Comparison of ENCODE assay signal across 34 cellular contexts in genomic region chr4:55247521-55247920, GRCh38.
"Had no signal": no experiment of that assay in that cellular context is flagged by ENCODE, and none has a peak within 500 bp of the region (broad histone marks: within the 10 kb centered on the region; RNA-seq: fewer than 3 reads in every experiment).

No MANE protein-coding gene starts in this region.

- H3K9me3 Mint-ChIP-seq: activated CD4-positive, alpha-beta T cell treated with anti-CD3 and anti-CD28 coated beads, Interleukin-2, amount 10 ng/mL, durations not matched to agents 24 days and 14 days; activated CD8-positive, alpha-beta T cell treated with anti-CD3 and anti-CD28 coated beads for 36 hours; activated naive CD4-positive, alpha-beta T cell treated with anti-CD3 and anti-CD28 coated beads for 36 hours; activated naive CD8-positive, alpha-beta T cell treated with anti-CD3 and anti-CD28 coated beads, Interleukin-2, amount 50 U/mL, for 24 hours; activated T-cell treated with anti-CD3 and anti-CD28 coated beads, Interleukin-2, amount 50 U/mL, for 72 hours; activated T-helper 2 cell treated with anti-CD3 and anti-CD28 coated beads, Interferon-gamma antibody, Interleukin-2, Interleukin-4, amounts not matched to agents 10 μg/mL and 5 μg/mL and 100 μg/mL, durations not matched to agents 14 hours and 24 hours and 36 hours; brain; T-helper 1 cell treated with Interleukin-12 subunit alpha and Interleukin-12 subunit beta and Interleukin-4 antibody, amounts not matched to agents 30 μg/mL and 1 μg/mL, for 36 hours; T-helper 2 cell treated with Interferon-gamma antibody and Interleukin-4, amounts not matched to agents 5 μg/mL and 100 μg/mL, for 36 hours had no signal

- H3K4me3 Mint-ChIP-seq: activated CD4-positive, alpha-beta T cell treated with anti-CD3 and anti-CD28 coated beads, Interleukin-2, amount 10 ng/mL, durations not matched to agents 24 days and 14 days; activated CD8-positive, alpha-beta T cell treated with anti-CD3 and anti-CD28 coated beads for 36 hours; activated naive CD4-positive, alpha-beta T cell treated with anti-CD3 and anti-CD28 coated beads for 36 hours; activated naive CD8-positive, alpha-beta T cell; activated naive CD8-positive, alpha-beta T cell treated with anti-CD3 and anti-CD28 coated beads, Interleukin-2, amount 50 U/mL, for 24 hours; activated T-cell treated with anti-CD3 and anti-CD28 coated beads, Interleukin-2, amount 50 U/mL, for 72 hours; brain; T-helper 1 cell treated with Interleukin-12 subunit alpha and Interleukin-12 subunit beta and Interleukin-4 antibody, amounts not matched to agents 30 μg/mL and 1 μg/mL, for 36 hours; T-helper 2 cell treated with Interferon-gamma antibody and Interleukin-4, amounts not matched to agents 5 μg/mL and 100 μg/mL, for 36 hours had no signal

- ATAC-seq: activated CD8-positive, alpha-beta T cell treated with anti-CD3 and anti-CD28 coated beads for 36 hours; activated naive CD8-positive, alpha-beta T cell treated with anti-CD3 and anti-CD28 coated beads, Interleukin-2, amount 50 U/mL, for 24 hours; activated T-cell treated with anti-CD3 and anti-CD28 coated beads, Interleukin-2, amount 50 U/mL, for 72 hours; PC-3 had no signal

- DNase-seq: activated CD4-positive, alpha-beta T cell treated with anti-CD3 and anti-CD28 coated beads, Interleukin-2, amount 10 ng/mL, durations not matched to agents 24 days and 14 days; activated CD4-positive, alpha-beta T cell treated with anti-CD3 and anti-CD28 coated beads, Interleukin-2, amount 50 U/mL, for 4 hours; activated CD8-positive, alpha-beta T cell treated with anti-CD3 and anti-CD28 coated beads for 36 hours; activated gamma-delta T cell; activated naive CD4-positive, alpha-beta T cell treated with anti-CD3 and anti-CD28 coated beads for 36 hours; activated naive CD8-positive, alpha-beta T cell treated with anti-CD3 and anti-CD28 coated beads, Interleukin-2, amount 50 U/mL, for 24 hours; activated T-cell treated with anti-CD3 and anti-CD28 coated beads, Interleukin-2, amount 50 U/mL, for 1 hour; activated T-cell treated with anti-CD3 and anti-CD28 coated beads, Interleukin-2, amount 50 U/mL, for 72 hours; anterior cingulate cortex; central memory CD4-positive, alpha-beta T cell; Kasumi-1; KBM-7; MG63; NCI-H1048; NCI-H1105 treated with DMSO at 0.1 percent for 48 hours; NCI-H1436 treated with DMSO at 0.1 percent for 48 hours; NCI-H187; NCI-H2029 treated with DMSO at 0.1 percent for 48 hours; NCI-H2107; NCI-H2171; NCI-H510A; NCI-H526; NCI-H748 treated with DMSO at 0.1 percent for 48 hours; NK-92 treated with Interleukin-12 subunit alpha and Interleukin-12 subunit beta, amount 100 ng/mL, for 24 hours; PC-3; Peyer's patch; RPMI8226; SHP77 treated with DMSO at 0.1 percent for 48 hours; SK-N-SH had no signal

- H3K27me3 Mint-ChIP-seq: activated CD4-positive, alpha-beta T cell treated with anti-CD3 and anti-CD28 coated beads, Interleukin-2, amount 10 ng/mL, durations not matched to agents 24 days and 14 days had no signal

- H3K36me3 Mint-ChIP-seq: activated naive CD8-positive, alpha-beta T cell; brain had no signal

- H3K4me1 Mint-ChIP-seq: activated CD4-positive, alpha-beta T cell treated with anti-CD3 and anti-CD28 coated beads, Interleukin-2, amount 10 ng/mL, durations not matched to agents 24 days and 14 days; activated naive CD8-positive, alpha-beta T cell treated with anti-CD3 and anti-CD28 coated beads, Interleukin-2, amount 50 U/mL, for 24 hours; brain had no signal

- H3K27ac Mint-ChIP-seq: activated CD4-positive, alpha-beta T cell treated with anti-CD3 and anti-CD28 coated beads, Interleukin-2, amount 10 ng/mL, durations not matched to agents 24 days and 14 days; activated CD8-positive, alpha-beta T cell treated with anti-CD3 and anti-CD28 coated beads for 36 hours; activated naive CD4-positive, alpha-beta T cell treated with anti-CD3 and anti-CD28 coated beads for 36 hours; activated naive CD8-positive, alpha-beta T cell; activated naive CD8-positive, alpha-beta T cell treated with anti-CD3 and anti-CD28 coated beads, Interleukin-2, amount 50 U/mL, for 24 hours; activated T-cell treated with anti-CD3 and anti-CD28 coated beads, Interleukin-2, amount 50 U/mL, for 72 hours; activated T-helper 2 cell treated with anti-CD3 and anti-CD28 coated beads, Interferon-gamma antibody, Interleukin-2, Interleukin-4, amounts not matched to agents 10 μg/mL and 5 μg/mL and 100 μg/mL, durations not matched to agents 14 hours and 24 hours and 36 hours; brain; T-helper 1 cell treated with Interleukin-12 subunit alpha and Interleukin-12 subunit beta and Interleukin-4 antibody, amounts not matched to agents 30 μg/mL and 1 μg/mL, for 36 hours; T-helper 2 cell treated with Interferon-gamma antibody and Interleukin-4, amounts not matched to agents 5 μg/mL and 100 μg/mL, for 36 hours had no signal
